ENCODE assay signal across 19 cellular contexts in genomic region chr15:81774309-81774708, GRCh38.
DNase-seq lines count a peak whose midpoint lies in the region; ATAC-seq, FAIRE-seq and TF ChIP-seq lines count a peak whose summit lies in the region.
"Had no signal": no experiment of that assay in that cellular context is flagged by ENCODE, and none has a peak within 500 bp of the region (broad histone marks: within the 10 kb centered on the region; RNA-seq: fewer than 3 reads in every experiment).

No MANE protein-coding gene starts in this region.

- no TSS peak for BruUV-seq in GM12878 (replicated peaks; lab: Mats Ljungman, UMichigan)

- H3K4me3 ChIP-seq in SK-N-SH (ENCODE audit: low read depth in 2 of 2, low read length in 1 of 2), result no peak overlapping the region
- no peak overlapping the region for H3K4me3 ChIP-seq in GM12878
- H3K4me3 ChIP-seq: BLaER1 had no signal

- TF ChIP-seq RAD21 in SK-N-SH (IDR thresholded peaks at IDR 0.05; ENCODE audit: low read length), result no peak
- no peak for TF ChIP-seq RAD21 in GM12878 (IDR thresholded peaks at IDR 0.05; ENCODE audit: insufficient read depth, low read depth, low read length)

- H2AFZ ChIP-seq in SK-N-SH (ENCODE audit: low read depth), result no peak overlapping the region
- H2AFZ ChIP-seq in GM12878 (ENCODE audit: control insufficient read depth, low read depth, low read length), result no peak overlapping the region

- in situ Hi-C loops in GM12878 (cut with MboI), result no loop called here

- ATAC-seq in SK-N-SH treated with all-trans-retinoic acid at 6 μM for 48 hours, result no peak
- no peak for ATAC-seq in GM12878
- no peak for ATAC-seq in GM18505 (IDR thresholded peaks at IDR 0.05; ENCODE audit: unreplicated experiment)

- H3K9me3 ChIP-seq in SK-N-SH (no peaks in the 10 kb centered on the region), GM12878 (replicated peaks; ENCODE audit: control insufficient read depth, insufficient read depth, low read length) (no peaks in the 10 kb centered on the region)
- H3K9me3 ChIP-seq: BE2C, BLaER1 had no signal

- peak; percentile 7 for FAIRE-seq in GM12878 (lab: Jason Lieb, UNC)
- FAIRE-seq: G401.6, GM12892, GM19239 had no signal

- no peaks in the 10 kb centered on the region for H4K20me1 ChIP-seq in SK-N-SH (ENCODE audit: insufficient read depth)
- H4K20me1 ChIP-seq in GM12878 (ENCODE audit: control insufficient read depth, insufficient read depth), result no peaks in the 10 kb centered on the region
- H4K20me1 ChIP-seq: BLaER1 had no signal

- H3K36me3 ChIP-seq in SK-N-SH (replicated peaks in 1 of 2; ENCODE audit: control insufficient read depth in 1 of 2, insufficient read depth in 2 of 2, low read length in 1 of 2) (no peaks in the 10 kb centered on the region), GM12878 (ENCODE audit: control insufficient read depth in 2 of 2, insufficient read depth in 2 of 2, low read length in 1 of 2) (no peaks in the 10 kb centered on the region)
- H3K36me3 ChIP-seq: BE2C, BLaER1 had no signal

- no peaks in the 10 kb centered on the region for H3K27me3 ChIP-seq in SK-N-SH (ENCODE audit: insufficient read depth)
- H3K27me3 ChIP-seq in GM12878 (replicated peaks in 1 of 2; ENCODE audit: control insufficient read depth in 2 of 2, insufficient read depth in 2 of 2, low read length in 1 of 2), result no peaks in the 10 kb centered on the region
- H3K27me3 ChIP-seq: BE2C, BLaER1 had no signal

- H3K9ac ChIP-seq in SK-N-SH (no peak overlapping the region), GM12878 (ENCODE audit: control insufficient read depth, insufficient read depth, low read length) (no peak overlapping the region)
- H3K9ac ChIP-seq: BLaER1 had no signal

- POLR2A ChIA-PET in SK-N-SH (lab: Yijun Ruan, JAX), result no interaction called here
- POLR2A ChIA-PET in GM12878 (lab: Charles Lee), result no interaction called here

- no peaks in the 10 kb centered on the region for H3F3A ChIP-seq in SK-N-SH (replicated peaks; ENCODE audit: insufficient read depth)

- SMC1A ChIA-PET in GM12878 (lab: Charles Lee; ENCODE audit: uncharacterized antibody, unreplicated experiment), result no interaction called here

- intact Hi-C loops in GM12878 (cut with micrococcal nuclease; ENCODE audit: unreplicated experiment), result no loop called here

- CTCF ChIA-PET in SK-N-SH (lab: Yijun Ruan, JAX), result interaction anchor here (1.0 kb wide), 2 partner anchors 13 to 35 kb away, joined by 3 read pairs; no protein-coding TSS in a partner anchor
- CTCF ChIA-PET in GM12878 (lab: Yijun Ruan, JAX), result no interaction called here

- TF ChIP-seq CTCF in SK-N-SH (IDR thresholded peaks at IDR 0.05) (no peak), GM12878 (IDR thresholded peaks at IDR 0.05 in 2 of 3, conservative IDR thresholded peaks at IDR 0.05 in 1 of 3; ENCODE audit: control insufficient read depth in 2 of 3, extremely low read depth in 1 of 3, insufficient read depth in 1 of 3, low read depth in 3 of 3, low read length in 3 of 3) (no peak)

- no peaks in the 10 kb centered on the region; a peak in 1 of 4 replicates for H3K4me1 ChIP-seq in SK-N-SH (ENCODE audit: control insufficient read depth in 1 of 2, insufficient read depth in 2 of 2, low read depth in 1 of 2, low read length in 1 of 2)
- no peaks in the 10 kb centered on the region for H3K4me1 ChIP-seq in GM12878 (ENCODE audit: control insufficient read depth, insufficient read depth, low read length)
- H3K4me1 ChIP-seq: BE2C, BLaER1 had no signal

- H3K79me2 ChIP-seq in SK-N-SH (ENCODE audit: insufficient read depth), result no peaks in the 10 kb centered on the region
- H3K79me2 ChIP-seq in GM12878 (ENCODE audit: control insufficient read depth, insufficient read depth, low read length), result no peaks in the 10 kb centered on the region

- no peaks in the 10 kb centered on the region for H3K9me2 ChIP-seq in SK-N-SH

- DNase-seq in SK-N-SH (no peak), GM12878 (ENCODE audit: low read depth, low spot score) (no peak), HK-2 (ENCODE audit: unreplicated experiment) (no peak)
- DNase-seq: 8988T; ACHN; BE2C; C1 segment of cervical spinal cord; CD4-positive, alpha-beta memory T cell; CD4-positive, CD25-positive, alpha-beta regulatory T cell; CD8-positive, alpha-beta memory T cell; COR-L47; DMS79 treated with DMSO at 0.1 percent for 48 hours; GF-D8 had no signal

- H3K4me2 ChIP-seq in SK-N-SH, result no peak overlapping the region
- H3K4me2 ChIP-seq in GM12878 (ENCODE audit: control insufficient read depth, insufficient read depth), result no peak overlapping the region
- H3K4me2 ChIP-seq: BLaER1 had no signal

- no peak for TF ChIP-seq POLR2A in GM12878 (IDR thresholded peaks at IDR 0.05; ENCODE audit: low read depth, low read length)
- no peak for TF ChIP-seq POLR2A in GM18505 (IDR thresholded peaks at IDR 0.05; ENCODE audit: borderline replicate concordance, extremely low read depth, insufficient read depth, insufficient read length)

- no peak for TF ChIP-seq EP300 in SK-N-SH (IDR thresholded peaks at IDR 0.05; ENCODE audit: borderline replicate concordance in 1 of 2, low read depth in 1 of 2, low read length in 1 of 2)
- TF ChIP-seq EP300 in GM12878 (IDR thresholded peaks at IDR 0.05; ENCODE audit: borderline replicate concordance in 1 of 2, control insufficient read depth in 1 of 2, low read depth in 2 of 2, low read length in 2 of 2), result no peak

- RAD21 ChIA-PET in GM12878 (lab: Charles Lee; ENCODE audit: unreplicated experiment), result no interaction called here

- no peak overlapping the region for H3K27ac ChIP-seq in SK-N-SH (ENCODE audit: low read depth in 2 of 2, low read length in 1 of 2)
- no peak overlapping the region for H3K27ac ChIP-seq in GM12878 (ENCODE audit: control insufficient read depth, insufficient read depth)
- H3K27ac ChIP-seq: BLaER1 had no signal

TF ChIP-seq in SK-N-SH treated with all-trans-retinoic acid at 6 μM for 48 hours, 23 proteins besides CTCF, POLR2A, EP300 and RAD21:
- peak; percentile 88 for TF ChIP-seq ISL1 (CRISPR knock-in tag; IDR thresholded peaks at IDR 0.05)
- no peak for TF ChIP-seq CSRNP3 (CRISPR knock-in tag; IDR thresholded peaks at IDR 0.05)
- no peak for TF ChIP-seq TOX (CRISPR knock-in tag; IDR thresholded peaks at IDR 0.05; ENCODE audit: borderline replicate concordance)

TF ChIP-seq in SK-N-SH, 30 proteins besides CTCF, POLR2A, EP300 and RAD21 (continues in another document):
- TF ChIP-seq IRF3 (IDR thresholded peaks at IDR 0.05; ENCODE audit: low read depth, low read length) (no peak), JUND (IDR thresholded peaks at IDR 0.05) (no peak), RFX5 (IDR thresholded peaks at IDR 0.05; ENCODE audit: low read length) (no peak), SIN3A (IDR thresholded peaks at IDR 0.05; ENCODE audit: borderline replicate concordance, low read depth, low read length) (no peak), USF1 (IDR thresholded peaks at IDR 0.05; ENCODE audit: borderline replicate concordance, low read depth) (no peak)

TF ChIP-seq in GM12878, 131 proteins besides CTCF, POLR2A, EP300 and RAD21 (continues in another document):
- TF ChIP-seq RAD51 (IDR thresholded peaks at IDR 0.05), result no peak
- TF ChIP-seq ZBTB40 (IDR thresholded peaks at IDR 0.05; ENCODE audit: borderline replicate concordance), result no peak
- TF ChIP-seq IKZF1 (conservative IDR thresholded peaks at IDR 0.05), result no peak
- no peak for TF ChIP-seq CBX3 (IDR thresholded peaks at IDR 0.05; ENCODE audit: borderline replicate concordance, low read depth)
- no peak for TF ChIP-seq PAX8 (IDR thresholded peaks at IDR 0.05)
- no peak for TF ChIP-seq SREBF2 (IDR thresholded peaks at IDR 0.05; ENCODE audit: low read length)
- TF ChIP-seq CEBPB (IDR thresholded peaks at IDR 0.05; ENCODE audit: borderline replicate concordance in 1 of 2, low read depth in 2 of 2, low read length in 2 of 2), result no peak
